Comparison of ENCODE assay signal across 9 cellular contexts in the genomic region with DNA sequence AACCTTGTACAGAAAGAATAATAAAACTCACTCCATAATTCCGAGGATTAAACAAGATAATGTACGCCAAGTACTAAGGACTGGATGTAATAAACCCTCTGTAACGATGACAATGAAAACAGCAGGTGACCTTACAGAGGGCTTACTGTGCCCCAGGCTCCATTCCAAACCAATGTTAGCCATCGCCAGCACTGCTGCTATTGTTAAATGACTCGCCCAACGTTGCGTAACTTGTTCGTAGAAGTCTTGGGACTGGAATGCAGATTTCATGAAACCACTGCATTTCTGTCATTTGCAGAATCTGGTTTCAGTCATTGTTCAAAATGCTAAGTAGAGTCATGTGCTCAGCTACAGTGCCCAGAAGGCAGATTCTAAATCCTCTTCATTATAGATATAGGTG. TPM values are rescaled to one million over a fixed set of nuclear protein-coding genes. Genes with fewer than 3 reads are reported as not detected.
A peak's percentile ranks its signal among the peaks of the same experiment; 100 is the strongest.
DNase-seq lines count a peak whose midpoint lies in the region; ATAC-seq and TF ChIP-seq lines count a peak whose summit lies in the region.
"Had no signal": no experiment of that assay in that cellular context is flagged by ENCODE, and none has a peak within 500 bp of the region (broad histone marks: within the 10 kb centered on the region; RNA-seq: fewer than 3 reads in every experiment).

No MANE protein-coding gene starts in this region.

- no peak for TF ChIP-seq POLR2A in transverse colon (IDR thresholded peaks at IDR 0.05)

- H3K4me1 ChIP-seq in HEK293 (ENCODE audit: control insufficient read depth, insufficient read depth, low read length) (peaks cover 17% of the 10 kb centered on the region), transverse colon (peaks cover 0 to 14% (median 5%) of the 10 kb centered on the region in 4 donors)

- TF ChIP-seq CTCF in HEK293 (tag by site-specific recombination; IDR thresholded peaks at IDR 0.05), result no peak
- TF ChIP-seq CTCF in VCaP (conservative IDR thresholded peaks at IDR 0.05), result no peak
- TF ChIP-seq CTCF in transverse colon (IDR thresholded peaks at IDR 0.05), result no peak

- no peak for TF ChIP-seq EP300 in transverse colon (IDR thresholded peaks at IDR 0.05; ENCODE audit: low read depth)

- in situ Hi-C loops in transverse colon (cut with MboI; ENCODE audit: low pct_ligation_motif_present in 1 of 4, low pct_unique_long_range_greater_than_20kb in 1 of 4, low sequenced_read_pairs in 3 of 4), result no loop called here

- CTCF ChIA-PET in HEK293 (lab: Yijun Ruan, JAX), result no interaction called here

- H3K27me3 ChIP-seq in transverse colon, result no peaks in the 10 kb centered on the region
- H3K27me3 ChIP-seq: cardiac muscle cell had no signal

- intact Hi-C loops in transverse colon (cut with DNase I; ENCODE audit: low total_unique reads), result no loop called here

- H3K36me3 ChIP-seq in HEK293 (ENCODE audit: control insufficient read depth in 2 of 2, insufficient read depth in 1 of 2, low read length in 2 of 2), result peaks cover 0 to 13% of the 10 kb centered on the region in 2 experiments; a peak in 1 of 3 replicates
- H3K36me3 ChIP-seq in transverse colon, result no peaks in the 10 kb centered on the region
- H3K36me3 ChIP-seq: cardiac muscle cell had no signal

- ATAC-seq in GM18520 (IDR thresholded peaks at IDR 0.05; ENCODE audit: unreplicated experiment), result no peak
- ATAC-seq in HG02840 (IDR thresholded peaks at IDR 0.05; ENCODE audit: low FRiP score, unreplicated experiment), result no peak
- no peak for ATAC-seq in HG03571 (IDR thresholded peaks at IDR 0.05; ENCODE audit: unreplicated experiment)

- no peak overlapping the region; the same call in 1 of the 2 replicates for H3K27ac ChIP-seq in HEK293 (ENCODE audit: extremely low read depth, low read depth, low read length)
- peak overlapping the region; percentile 61 for H3K27ac ChIP-seq in VCaP
- H3K27ac ChIP-seq in transverse colon, result peak overlapping the region; percentile 45 to 72 (median 58)
- H3K27ac ChIP-seq: cardiac muscle cell had no signal

- H3K9me3 ChIP-seq in HEK293 (ENCODE audit: control insufficient read depth, insufficient read depth, low read depth, low read length), result no peaks in the 10 kb centered on the region
- no peaks in the 10 kb centered on the region for H3K9me3 ChIP-seq in transverse colon

- POLR2A ChIA-PET in HEK293 (lab: Yijun Ruan, JAX), result no interaction called here

- WGBS in transverse colon (ENCODE audit: low coverage in 1 of 2), 2 donors, result 21 to 38% methylated on average over 2 to 8 of the region's 8 CpGs

- peak; percentile 91 for DNase-seq in AG08395 (ENCODE audit: low spot score)
- DNase-seq in hepatic stellate cell (ENCODE audit: low spot score), result peak; percentile 6
- DNase-seq in transverse colon, result peak; percentile 72

- H3K4me3 ChIP-seq in HEK293 (ENCODE audit: low read depth, low read length), result no peak overlapping the region
- H3K4me3 ChIP-seq in transverse colon, result no peak overlapping the region
- H3K4me3 ChIP-seq: cardiac muscle cell had no signal

TF ChIP-seq in HEK293, 187 proteins besides CTCF, POLR2A, EP300 and RAD21 (continues in another document):
- TF ChIP-seq MEIS1 (CRISPR knock-in tag; IDR thresholded peaks at IDR 0.05; ENCODE audit: borderline replicate concordance) (no peak), ELK4 (IDR thresholded peaks at IDR 0.05; ENCODE audit: borderline replicate concordance, low read depth, low read length) (no peak), SALL2 (tag by site-specific recombination; IDR thresholded peaks at IDR 0.05; ENCODE audit: borderline replicate concordance) (no peak), ZBTB44 (tag by site-specific recombination; IDR thresholded peaks at IDR 0.05) (peak; percentile 74), ZNF214 (tag by site-specific recombination; IDR thresholded peaks at IDR 0.05; ENCODE audit: borderline replicate concordance) (no peak), SCRT2 (tag by site-specific recombination; IDR thresholded peaks at IDR 0.05) (no peak), GLI4 (tag by site-specific recombination; IDR thresholded peaks at IDR 0.05) (no peak), ZNF341 (tag by site-specific recombination; IDR thresholded peaks at IDR 0.05; ENCODE audit: low read depth) (no peak), ZNF596 (tag by site-specific recombination; IDR thresholded peaks at IDR 0.05) (no peak), ZNF155 (tag by site-specific recombination; IDR thresholded peaks at IDR 0.05) (no peak), ZNF138 (tag by site-specific recombination; IDR thresholded peaks at IDR 0.05; ENCODE audit: borderline replicate concordance) (no peak), ZNF416 (tag by site-specific recombination; IDR thresholded peaks at IDR 0.05) (no peak), YY2 (tag by site-specific recombination; IDR thresholded peaks at IDR 0.05) (no peak), ZNF18 (tag by site-specific recombination; IDR thresholded peaks at IDR 0.05) (no peak)
- TF ChIP-seq, protein P1, sequence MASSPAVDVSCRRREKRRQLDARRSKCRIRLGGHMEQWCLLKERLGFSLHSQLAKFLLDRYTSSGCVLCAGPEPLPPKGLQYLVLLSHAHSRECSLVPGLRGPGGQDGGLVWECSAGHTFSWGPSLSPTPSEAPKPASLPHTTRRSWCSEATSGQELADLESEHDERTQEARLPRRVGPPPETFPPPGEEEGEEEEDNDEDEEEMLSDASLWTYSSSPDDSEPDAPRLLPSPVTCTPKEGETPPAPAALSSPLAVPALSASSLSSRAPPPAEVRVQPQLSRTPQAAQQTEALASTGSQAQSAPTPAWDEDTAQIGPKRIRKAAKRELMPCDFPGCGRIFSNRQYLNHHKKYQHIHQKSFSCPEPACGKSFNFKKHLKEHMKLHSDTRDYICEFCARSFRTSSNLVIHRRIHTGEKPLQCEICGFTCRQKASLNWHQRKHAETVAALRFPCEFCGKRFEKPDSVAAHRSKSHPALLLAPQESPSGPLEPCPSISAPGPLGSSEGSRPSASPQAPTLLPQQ (tag by site-specific recombination; IDR thresholded peaks at IDR 0.05), result 0 out of 2 replicates have a peak, but pooled peaks have one; percentile 18
- TF ChIP-seq, protein P2, sequence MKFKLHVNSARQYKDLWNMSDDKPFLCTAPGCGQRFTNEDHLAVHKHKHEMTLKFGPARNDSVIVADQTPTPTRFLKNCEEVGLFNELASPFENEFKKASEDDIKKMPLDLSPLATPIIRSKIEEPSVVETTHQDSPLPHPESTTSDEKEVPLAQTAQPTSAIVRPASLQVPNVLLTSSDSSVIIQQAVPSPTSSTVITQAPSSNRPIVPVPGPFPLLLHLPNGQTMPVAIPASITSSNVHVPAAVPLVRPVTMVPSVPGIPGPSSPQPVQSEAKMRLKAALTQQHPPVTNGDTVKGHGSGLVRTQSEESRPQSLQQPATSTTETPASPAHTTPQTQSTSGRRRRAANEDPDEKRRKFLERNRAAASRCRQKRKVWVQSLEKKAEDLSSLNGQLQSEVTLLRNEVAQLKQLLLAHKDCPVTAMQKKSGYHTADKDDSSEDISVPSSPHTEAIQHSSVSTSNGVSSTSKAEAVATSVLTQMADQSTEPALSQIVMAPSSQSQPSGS (tag by site-specific recombination; IDR thresholded peaks at IDR 0.05; ENCODE audit: low read depth), result no peak

RNA-seq across cellular contexts. Expression of gene STON2, which starts 0.7 kb away (rescaled TPM):
- total RNA-seq in transverse colon, result 10 to 100 TPM; 10.8 to 39.4 (median 17.5) TPM

Comparison
In these comparisons a context has a peak if more than half of its experiments do, and no peak if none do; other contexts are left out.
1. DNase-seq: peak in every context shown above with its lines; median percentile 91 in AG08395; 72 in transverse colon; 6 in hepatic stellate cell.